16 cellular contexts compared by ENCODE assay signal in genomic region chr13:80082396-80083096, GRCh38.
A peak's percentile ranks its signal among the peaks of the same experiment; 100 is the strongest.
DNase-seq lines count a peak whose midpoint lies in the region; ATAC-seq, FAIRE-seq and TF ChIP-seq lines count a peak whose summit lies in the region.
"Had no signal": no experiment of that assay in that cellular context is flagged by ENCODE, and none has a peak within 500 bp of the region (broad histone marks: within the 10 kb centered on the region; RNA-seq: fewer than 3 reads in every experiment).

No MANE protein-coding gene starts in this region.

- no peak overlapping the region for H4K5ac ChIP-seq in mesendoderm (ENCODE audit: low read length)

- H3K4me3 ChIP-seq in mesendoderm (ENCODE audit: low read length) (no peak overlapping the region), heart right ventricle (no peak overlapping the region)

- intact Hi-C loops in heart right ventricle (cut with DNase I): no loop called here
- intact Hi-C loops in activated naive CD4-positive, alpha-beta T cell treated with anti-CD3 and anti-CD28 coated beads for 36 hours (cut with micrococcal nuclease): no loop called here

- H3K79me2 ChIP-seq in mesendoderm (ENCODE audit: control insufficient read depth, insufficient read depth, low read length): no peaks in the 10 kb centered on the region

- H3K4ac ChIP-seq in mesendoderm (ENCODE audit: low read depth, low read length): no peak overlapping the region

- peak overlapping the region; percentile 12 for H2BK5ac ChIP-seq in mesendoderm (ENCODE audit: low read length)

- H3K27me3 ChIP-seq in mesendoderm (ENCODE audit: insufficient read depth, low read length, poor library complexity) (no peaks in the 10 kb centered on the region), heart right ventricle (no peaks in the 10 kb centered on the region)

- H3K4me1 Mint-ChIP-seq in activated naive CD4-positive, alpha-beta T cell treated with anti-CD3 and anti-CD28 coated beads for 36 hours (ENCODE audit: low read depth): no peaks in the 10 kb centered on the region

- H3K36me3 ChIP-seq in mesendoderm (ENCODE audit: control insufficient read depth, insufficient read depth, low read length) (no peaks in the 10 kb centered on the region), heart right ventricle (no peaks in the 10 kb centered on the region)

- peak overlapping the region; percentile 2 for H2BK15ac ChIP-seq in mesendoderm (replicated peaks; ENCODE audit: low read depth)

- peak overlapping the region; percentile 4 for H3K18ac ChIP-seq in mesendoderm (ENCODE audit: low read length)

- H3K27ac ChIP-seq in mesendoderm (ENCODE audit: low read depth, low read length) (no peak overlapping the region), heart right ventricle (peak overlapping the region in 1 of 10 donors; percentile 73)

- DNase-seq in COLO829 (ENCODE audit: low spot score) (peak; percentile 45), RCC 7860 (ENCODE audit: low spot score) (peak; percentile 49), dermis blood vessel endothelial cell (peak; percentile 27), mesendoderm (no peak), heart right ventricle (no peak)
- no peak for DNase-seq in activated naive CD4-positive, alpha-beta T cell treated with anti-CD3 and anti-CD28 coated beads for 36 hours
- DNase-seq: activated gamma-delta T cell treated with Interleukin-2 at 50 U/mL for 16 hours; AML-193; DMS153; KBM-7; NCI-H1694; NCI-H69; stimulated activated CD4-positive, alpha-beta T cell treated with anti-CD3 and anti-CD28 coated beads, Interleukin-2, amount 100 ng/mL, for 48 hours had no signal

- H3K23ac ChIP-seq in mesendoderm (ENCODE audit: low read length): no peak overlapping the region

- H3K27ac Mint-ChIP-seq in activated naive CD4-positive, alpha-beta T cell treated with anti-CD3 and anti-CD28 coated beads for 36 hours: no peak overlapping the region

- H4K8ac ChIP-seq in mesendoderm (ENCODE audit: low read depth, low read length): no peak overlapping the region

- no peak for FAIRE-seq in RCC 7860 (lab: Jason Lieb, UNC)
- FAIRE-seq: urothelium cell line had no signal

- peaks cover 4% of the 10 kb centered on the region for H3K9me3 Mint-ChIP-seq in activated naive CD4-positive, alpha-beta T cell treated with anti-CD3 and anti-CD28 coated beads for 36 hours

- H3K4me1 ChIP-seq in mesendoderm (ENCODE audit: control insufficient read depth, low read depth, low read length) (no peaks in the 10 kb centered on the region), heart right ventricle (peaks cover 0 to 22% (median 19%) of the 10 kb centered on the region in 9 donors)

- ATAC-seq in heart right ventricle: no peak
- ATAC-seq in HG02642 (IDR thresholded peaks at IDR 0.05; ENCODE audit: poor library complexity, unreplicated experiment): no peak
- ATAC-seq in GM21529 (IDR thresholded peaks at IDR 0.05; ENCODE audit: unreplicated experiment): no peak

- TF ChIP-seq CTCF in heart right ventricle (IDR thresholded peaks at IDR 0.05): no peak

- no peak overlapping the region for H3K9ac ChIP-seq in mesendoderm (ENCODE audit: low read length)

- CTCF ChIA-PET in activated naive CD4-positive, alpha-beta T cell treated with anti-CD3 and anti-CD28 coated beads for 36 hours (lab: Charles Lee): no interaction called here

- H3K4me3 Mint-ChIP-seq in activated naive CD4-positive, alpha-beta T cell treated with anti-CD3 and anti-CD28 coated beads for 36 hours: no peak overlapping the region

- no peaks in the 10 kb centered on the region for H3K36me3 Mint-ChIP-seq in activated naive CD4-positive, alpha-beta T cell treated with anti-CD3 and anti-CD28 coated beads for 36 hours (ENCODE audit: low read depth)

- H3K56ac ChIP-seq in mesendoderm (ENCODE audit: low read length): peak overlapping the region; percentile 60

- H3K4me2 ChIP-seq in mesendoderm (ENCODE audit: low read length): no peak overlapping the region

- no peaks in the 10 kb centered on the region for H3K79me1 ChIP-seq in mesendoderm (ENCODE audit: low read length)

- H3K9me3 ChIP-seq in heart right ventricle: no peaks in the 10 kb centered on the region

- no peak overlapping the region for H2BK120ac ChIP-seq in mesendoderm (ENCODE audit: low read depth, low read length)

- no peaks in the 10 kb centered on the region for H3K27me3 Mint-ChIP-seq in activated naive CD4-positive, alpha-beta T cell treated with anti-CD3 and anti-CD28 coated beads for 36 hours (ENCODE audit: low read depth)

- peak overlapping the region; percentile 43 for H2AK5ac ChIP-seq in mesendoderm (ENCODE audit: low read length)

Comparison
In these comparisons a context has a peak if more than half of its experiments do, and no peak if none do; other contexts are left out.
1. DNase-seq: peak in COLO829 (single experiment), RCC 7860 (single experiment) and dermis blood vessel endothelial cell (single experiment); none in mesendoderm (single experiment), heart right ventricle (0 of 2) and activated naive CD4-positive, alpha-beta T cell treated with anti-CD3 and anti-CD28 coated beads for 36 hours (single experiment).